5 cellular contexts compared by ENCODE assay signal in genomic region chr16:21798601-21799000, GRCh38. TPM values are rescaled to one million over a fixed set of nuclear protein-coding genes. Genes with fewer than 3 reads are reported as not detected.
DNase-seq lines count a peak whose midpoint lies in the region; ATAC-seq and TF ChIP-seq lines count a peak whose summit lies in the region.
"Not testable (repeated sequence)": the region's sequence is repeated elsewhere in the genome, so short reads cannot be mapped to it uniquely, and the experiment has no call there.

No MANE protein-coding gene starts in this region.

- not testable (repeated sequence) for H3K4me3 ChIP-seq in DND-41 (ENCODE audit: low read depth in 1 of 2, low read length in 2 of 2); HCT116 (replicated peaks in 1 of 2; ENCODE audit: low read depth in 1 of 2, low read length in 2 of 2)

- not testable (repeated sequence) for H3K4me2 ChIP-seq in DND-41 (ENCODE audit: insufficient read depth, low read length); HCT116 (ENCODE audit: low read length)

- not testable (repeated sequence) for H3K9me3 ChIP-seq in DND-41 (ENCODE audit: insufficient read depth, low read length, severe bottlenecking); HCT116 (ENCODE audit: control insufficient read depth in 1 of 2, insufficient read depth in 1 of 2, low read depth in 1 of 2, low read length in 2 of 2)

- H3K9ac ChIP-seq in DND-41 (ENCODE audit: low read depth, low read length); HCT116 (ENCODE audit: low read length): not testable (repeated sequence)

- peak; percentile 82 for ATAC-seq in DND-41 (ENCODE audit: insufficient read depth, low read depth)
- ATAC-seq in HCT116 = not testable (repeated sequence)
- ATAC-seq in WTC11 = peak; percentile 55
- peak; percentile 20 for ATAC-seq in activated naive CD8-positive, alpha-beta T cell treated with anti-CD3 and anti-CD28 coated beads, Interleukin-2, amount 50 U/mL, for 24 hours
- ATAC-seq in natural killer cell = peak; percentile 71 to 93 (median 85)

- not testable (repeated sequence) for H2AFZ ChIP-seq in DND-41 (ENCODE audit: low read depth, low read length); HCT116 (ENCODE audit: low read depth, low read length, poor library complexity, severe bottlenecking)

- TF ChIP-seq CTCF in DND-41 (IDR thresholded peaks at IDR 0.05; ENCODE audit: borderline replicate concordance, extremely low read depth, low read length, poor library complexity, severe bottlenecking); HCT116 (IDR thresholded peaks at IDR 0.05 in 2 of 3, conservative IDR thresholded peaks at IDR 0.05 in 1 of 3; ENCODE audit: borderline replicate concordance in 1 of 3, insufficient read depth in 1 of 3, low read depth in 2 of 3, low read length in 2 of 3); WTC11 (IDR thresholded peaks at IDR 0.05); natural killer cell (IDR thresholded peaks at IDR 0.05): not testable (repeated sequence)

- POLR2A ChIA-PET in HCT116 (lab: Charles Lee); WTC11 (lab: Charles Lee): not testable (repeated sequence)

- H3K27ac ChIP-seq in DND-41 (ENCODE audit: low read length); HCT116 (ENCODE audit: low read depth, low read length): not testable (repeated sequence)

- not testable (repeated sequence) for H3K36me3 Mint-ChIP-seq in WTC11, natural killer cell
- H3K36me3 Mint-ChIP-seq in activated naive CD8-positive, alpha-beta T cell treated with anti-CD3 and anti-CD28 coated beads, Interleukin-2, amount 50 U/mL, for 24 hours (ENCODE audit: low read depth) = peaks cover 16% of the 10 kb centered on the region

- not testable (repeated sequence) for H3K9me3 Mint-ChIP-seq in WTC11; activated naive CD8-positive, alpha-beta T cell treated with anti-CD3 and anti-CD28 coated beads, Interleukin-2, amount 50 U/mL, for 24 hours; natural killer cell

- CTCF ChIA-PET in HCT116 (lab: Charles Lee); WTC11 (lab: Charles Lee): not testable (repeated sequence)

- DNase-seq in DND-41; HCT116 (ENCODE audit: low read depth, low spot score); WTC11 (ENCODE audit: low spot score); activated naive CD8-positive, alpha-beta T cell treated with anti-CD3 and anti-CD28 coated beads, Interleukin-2, amount 50 U/mL, for 24 hours; natural killer cell: not testable (repeated sequence)

- not testable (repeated sequence) for H3K27ac Mint-ChIP-seq in WTC11; activated naive CD8-positive, alpha-beta T cell treated with anti-CD3 and anti-CD28 coated beads, Interleukin-2, amount 50 U/mL, for 24 hours; natural killer cell

- intact Hi-C loops in HCT116 (cut with micrococcal nuclease); natural killer cell (cut with micrococcal nuclease): not testable (repeated sequence)

- H3K79me2 ChIP-seq in DND-41 (ENCODE audit: insufficient read depth, low read length); HCT116 (ENCODE audit: insufficient read depth, low read length): not testable (repeated sequence)

- not testable (repeated sequence) for TF ChIP-seq RAD21 in HCT116 (IDR thresholded peaks at IDR 0.05; ENCODE audit: low read depth)

- not testable (repeated sequence) for H3K4me1 ChIP-seq in DND-41 (ENCODE audit: insufficient read depth, low read length); HCT116 (ENCODE audit: control insufficient read depth in 1 of 2, insufficient read depth in 2 of 2, low read length in 2 of 2)

- RAD21 ChIA-PET in HCT116 (lab: Charles Lee; ENCODE audit: low non-redundant PET in 1 of 2, low total read pairs in 2 of 2, uncharacterized antibody in 2 of 2, unreplicated experiment in 2 of 2) = not testable (repeated sequence)

- H3K4me3 Mint-ChIP-seq in WTC11; activated naive CD8-positive, alpha-beta T cell treated with anti-CD3 and anti-CD28 coated beads, Interleukin-2, amount 50 U/mL, for 24 hours; natural killer cell: not testable (repeated sequence)

- not testable (repeated sequence) for H4K20me1 ChIP-seq in DND-41 (ENCODE audit: insufficient read depth, low read length); HCT116 (ENCODE audit: insufficient read depth)

- BruUV-seq in HCT116 (replicated peaks; lab: Mats Ljungman, UMichigan) = TSS peak; percentile 67

- H3K36me3 ChIP-seq in DND-41 (ENCODE audit: insufficient read depth, low read length); HCT116 (ENCODE audit: control insufficient read depth in 1 of 2, insufficient read depth in 2 of 2, low read length in 2 of 2): not testable (repeated sequence)

- H3K4me1 Mint-ChIP-seq in WTC11; activated naive CD8-positive, alpha-beta T cell treated with anti-CD3 and anti-CD28 coated beads, Interleukin-2, amount 50 U/mL, for 24 hours; natural killer cell: not testable (repeated sequence)

- not testable (repeated sequence) for H3K9me2 ChIP-seq in HCT116 (ENCODE audit: insufficient read depth)

- not testable (repeated sequence) for H3K27me3 ChIP-seq in DND-41 (ENCODE audit: insufficient read depth, low read length, poor library complexity); HCT116 (ENCODE audit: insufficient read depth, low read length)

- not testable (repeated sequence) for H3K27me3 Mint-ChIP-seq in WTC11 (ENCODE audit: low read depth); activated naive CD8-positive, alpha-beta T cell treated with anti-CD3 and anti-CD28 coated beads, Interleukin-2, amount 50 U/mL, for 24 hours; natural killer cell (ENCODE audit: low read depth in 2 of 2)

- not testable (repeated sequence) for TF ChIP-seq POLR2A in HCT116 (IDR thresholded peaks at IDR 0.05; ENCODE audit: borderline replicate concordance, extremely low read depth, insufficient read depth, insufficient read length)

RNA-seq across cellular contexts. Expression of gene NPIPB4, which starts 59.0 kb away (rescaled TPM):
- total RNA-seq in HCT116 (2021; ENCODE audit: unreplicated experiment) (68.3 TPM), WTC11 (2021) (56.8 to 64.3 TPM (median 58.5 TPM) in 3 replicates), natural killer cell (100 to 1,000 TPM; 320 to 433 (median 419) TPM)
- 17.0 and 17.4 TPM in 2 replicates for polyA plus RNA-seq in HCT116 (2012)
